Comparison of ENCODE assay signal across 30 cellular contexts in genomic region chr2:70999362-70999761, GRCh38. TPM values are rescaled to one million over a fixed set of nuclear protein-coding genes. Genes with fewer than 3 reads are reported as not detected.
DNase-seq lines count a peak whose midpoint lies in the region; ATAC-seq, FAIRE-seq and TF ChIP-seq lines count a peak whose summit lies in the region.
"Had no signal": no experiment of that assay in that cellular context is flagged by ENCODE, and none has a peak within 500 bp of the region (broad histone marks: within the 10 kb centered on the region; RNA-seq: fewer than 3 reads in every experiment).

No MANE protein-coding gene starts in this region.

- peaks cover 18 to 36% (median 31%) of the 10 kb centered on the region in 10 experiments for H3K4me1 ChIP-seq in BLaER1 treated with 17β-estradiol and CSF1 and Interleukin-3, amounts not matched to agents 10 nM and 100 nM
- H3K4me1 ChIP-seq in HepG2 (ENCODE audit: insufficient read depth, low read length), result peaks cover 61% of the 10 kb centered on the region

- DNase-seq in ELF-1 (ENCODE audit: low read depth, low spot score) (peak; percentile 1), SKM-1 treated with dmso at 0.1 percent for 144 hours (lab: John Stamatoyannopoulos, UW; ENCODE audit: unreplicated experiment) (peak; percentile 29), HepG2 (ENCODE audit: low spot score) (peak; percentile 33), NCI-H1930 (lab: John Stamatoyannopoulos, UW) (no peak), NCI-H446 treated with DMSO at 0.1 percent for 48 hours (lab: John Stamatoyannopoulos, UW) (no peak), AML-193 (lab: John Stamatoyannopoulos, UW) (no peak)
- DNase-seq: activated CD4-positive, alpha-beta T cell treated with anti-CD3 and anti-CD28 coated beads, Interleukin-2, amount 50 U/mL, for 4 hours; activated T-cell treated with anti-CD3 and anti-CD28 coated beads, Interleukin-2, amount 50 U/mL, for 4 hours; cerebellar nuclear complex; effector CD8-positive, alpha-beta T cell; GF-D8; HCEC 1CT; hippocampal formation; MG63; NCI-H146; NCI-H2171; NCI-H69; psoas muscle; stimulated activated CD4-positive, alpha-beta T cell treated with anti-CD3 and anti-CD28 coated beads, Interleukin-2, amount 100 ng/mL, for 24 hours; testis had no signal

- no peak for TF ChIP-seq RAD21 in HepG2 (CRISPR knock-in tag; IDR thresholded peaks at IDR 0.05)

- FAIRE-seq in HepG2 (lab: Jason Lieb, UNC), result no peak
- FAIRE-seq: frontal cortex, islet of Langerhans had no signal

- TF ChIP-seq EP300 in HepG2 (IDR thresholded peaks at IDR 0.05; ENCODE audit: low read depth in 2 of 2, low read length in 2 of 2) (no peak), HepG2 (CRISPR knock-in tag; IDR thresholded peaks at IDR 0.05; ENCODE audit: borderline replicate concordance) (no peak)

- no peak for TF ChIP-seq CTCF in HepG2 (CRISPR knock-in tag; IDR thresholded peaks at IDR 0.05)

- H3K27me3 ChIP-seq in BLaER1 treated with 17β-estradiol and CSF1 and Interleukin-3, amounts not matched to agents 10 nM and 100 nM, result no peaks in the 10 kb centered on the region
- H3K27me3 ChIP-seq in HepG2 (ENCODE audit: control insufficient read depth in 1 of 2, insufficient read depth in 2 of 2, low read length in 2 of 2), result peaks cover 0 to 8% of the 10 kb centered on the region in 2 experiments; a peak in 2 of 5 replicates
- H3K27me3 ChIP-seq: MG63, testis had no signal

- no peak overlapping the region for H3K4me3 ChIP-seq in BLaER1 treated with 17β-estradiol and CSF1 and Interleukin-3, amounts not matched to agents 10 nM and 100 nM
- H3K4me3 ChIP-seq in HepG2 (replicated peaks in 1 of 3; ENCODE audit: insufficient read depth in 1 of 3, low read depth in 2 of 3, low read length in 3 of 3), result peak overlapping the region; percentile 15 to 50 (median 35); a peak in 5 of 6 replicates
- H3K4me3 ChIP-seq: MG63, psoas muscle, testis had no signal

- H3K9ac ChIP-seq in BLaER1 treated with 17β-estradiol and CSF1 and Interleukin-3, amounts not matched to agents 10 nM and 100 nM, result no peak overlapping the region
- H3K9ac ChIP-seq in HepG2 (ENCODE audit: insufficient read depth, low read depth, low read length), result peak overlapping the region; percentile 32; the same call in 1 of the 2 replicates

- no TSS peak for BruUV-seq in HepG2 (replicated peaks; lab: Mats Ljungman, UMichigan)

- H3K9me3 ChIP-seq in BLaER1 treated with 17β-estradiol and CSF1 and Interleukin-3, amounts not matched to agents 10 nM and 100 nM (replicated peaks in 1 of 11), result no peaks in the 10 kb centered on the region
- no peaks in the 10 kb centered on the region for H3K9me3 ChIP-seq in HepG2 (ENCODE audit: low read length)
- H3K9me3 ChIP-seq: MG63, psoas muscle, testis had no signal

- in situ Hi-C loops in HepG2 (cut with HindIII; ENCODE audit: extremely low pct_ligation_motif_present, low pct_unique_long_range_greater_than_20kb), result no loop called here

- CTCF ChIA-PET in HepG2 (lab: Yijun Ruan, JAX; ENCODE audit: low intra/inter-chr PET ratio, low total read pairs), result interaction anchor here (1.0 kb wide), 1 partner anchor 128 kb away, joined by 3 read pairs; no protein-coding TSS in a partner anchor

- H3K36me3 ChIP-seq in BLaER1 treated with 17β-estradiol and CSF1 and Interleukin-3, amounts not matched to agents 10 nM and 100 nM, result no peaks in the 10 kb centered on the region
- H3K36me3 ChIP-seq in HepG2 (replicated peaks in 1 of 2; ENCODE audit: control insufficient read depth in 1 of 2, insufficient read depth in 2 of 2, low read length in 2 of 2), result no peaks in the 10 kb centered on the region
- H3K36me3 ChIP-seq: MG63 had no signal

- intact Hi-C loops in HepG2 (cut with micrococcal nuclease; ENCODE audit: unreplicated experiment), result no loop called here

- ATAC-seq in HepG2, result no peak
- ATAC-seq: activated naive CD4-positive, alpha-beta T cell treated with anti-CD3 and anti-CD28 coated beads, Interleukin-2, amount 50 U/mL, for 72 hours; activated T-cell treated with anti-CD3 and anti-CD28 coated beads, Interleukin-2, amount 50 U/mL, for 4 hours; esophagus mucosa; psoas muscle; Right ventricle myocardium inferior; stimulated activated effector memory CD8-positive, alpha-beta T cell treated with anti-CD3 and anti-CD28 coated beads, Interleukin-12 subunit alpha, Interleukin-12 subunit beta, amount 100 ng/mL, for 72 hours had no signal

- no peak for TF ChIP-seq POLR2A in HepG2 (IDR thresholded peaks at IDR 0.05; ENCODE audit: insufficient read depth in 1 of 2, low read depth in 2 of 2, low read length in 2 of 2)

- peak overlapping the region in 7 of 11 experiments; percentile 4 to 59 (median 38); a peak in 11 of 22 replicates for H3K4me2 ChIP-seq in BLaER1 treated with 17β-estradiol and CSF1 and Interleukin-3, amounts not matched to agents 10 nM and 100 nM
- peak overlapping the region; percentile 99 for H3K4me2 ChIP-seq in HepG2 (ENCODE audit: low read depth, low read length)

- peaks cover 0 to 2% (median 0%) of the 10 kb centered on the region in 11 experiments; a peak in 5 of 22 replicates for H4K20me1 ChIP-seq in BLaER1 treated with 17β-estradiol and CSF1 and Interleukin-3, amounts not matched to agents 10 nM and 100 nM
- H4K20me1 ChIP-seq in HepG2 (ENCODE audit: insufficient read depth, low read length), result no peaks in the 10 kb centered on the region

- H3K27ac ChIP-seq in BLaER1 treated with 17β-estradiol and CSF1 and Interleukin-3, amounts not matched to agents 10 nM and 100 nM, result no peak overlapping the region
- peak overlapping the region; percentile 55 for H3K27ac ChIP-seq in HepG2 (ENCODE audit: extremely low read length, insufficient read depth, low read length)
- H3K27ac ChIP-seq: psoas muscle, testis had no signal

- POLR2A ChIA-PET in HepG2 (lab: Yijun Ruan, JAX), result interaction anchor here (2.0 kb wide), 1 partner anchor 8 kb away, joined by 7 read pairs; no protein-coding TSS in a partner anchor

- peaks cover 1% of the 10 kb centered on the region for H3K79me2 ChIP-seq in HepG2 (ENCODE audit: insufficient read depth, low read length)

- 9% methylated on average over 2 of the region's 2 CpGs for WGBS in HepG2 (ENCODE audit: low lambda C conversion rate)

- peak overlapping the region; percentile 96 for H2AFZ ChIP-seq in HepG2 (ENCODE audit: low read length)

TF ChIP-seq in HepG2, 621 proteins besides CTCF, POLR2A, EP300 and RAD21 (continues in another document):
- TF ChIP-seq EZH2 (conservative IDR thresholded peaks at IDR 0.05; ENCODE audit: low read depth, low read length) (no peak), MEF2D (CRISPR knock-in tag; IDR thresholded peaks at IDR 0.05) (no peak), NR2C2 (CRISPR knock-in tag; IDR thresholded peaks at IDR 0.05; ENCODE audit: borderline replicate concordance) (peak; percentile 47; the same call in 1 of the 2 replicates), SAFB2 (CRISPR knock-in tag; IDR thresholded peaks at IDR 0.05; ENCODE audit: borderline replicate concordance, low read depth) (no peak), MIXL1 (CRISPR knock-in tag; IDR thresholded peaks at IDR 0.05) (no peak)

RNA-seq across cellular contexts. Expression of gene TEX261, which starts 4.7 kb away (rescaled TPM):
- 36.0 and 43.8 TPM in 2 replicates for total RNA-seq in HepG2 (2016; rRNA removed; fragmentation: Illumina TruSeq; extraction: Trizol)
- total RNA-seq in HepG2 (2016; cell fraction: cytosol; rRNA removed; fragmentation: Illumina TruSeq; extraction: Trizol; ENCODE audit: low read depth), result 13.1 and 17.4 TPM in 2 replicates
- total RNA-seq in HepG2 (2016; cell fraction: insoluble cytoplasmic fraction; rRNA removed; fragmentation: Illumina TruSeq; extraction: Trizol), result 32.9 and 42.2 TPM in 2 replicates
- 49.5 and 51.8 TPM in 2 replicates for total RNA-seq in HepG2 (2016; cell fraction: membrane; rRNA removed; fragmentation: Illumina TruSeq; extraction: Trizol)
- 41.0 and 45.3 TPM in 2 replicates for total RNA-seq in HepG2 (2016; cell fraction: nucleus; rRNA removed; fragmentation: Illumina TruSeq; extraction: Trizol)
- 68.7 and 78.7 TPM in 2 replicates for polyA plus RNA-seq in HepG2 (2011; rRNA removed)
- 67.6 and 76.6 TPM in 2 replicates for polyA plus RNA-seq in HepG2 (2011; cell fraction: cytosol; rRNA removed)
- 59.4 and 73.5 TPM in 2 replicates for polyA plus RNA-seq in HepG2 (2011; cell fraction: nucleus; rRNA removed)
- polyA plus RNA-seq in HepG2 (2012), result 40.8 and 51.3 TPM in 2 replicates
- polyA plus RNA-seq in HepG2 (2016; cell fraction: cytosol; fragmentation: Illumina TruSeq; extraction: Trizol; ENCODE audit: low read depth), result 25.7 and 32.7 TPM in 2 replicates
- polyA plus RNA-seq in HepG2 (2016; cell fraction: insoluble cytoplasmic fraction; fragmentation: Illumina TruSeq; extraction: Trizol; ENCODE audit: low read depth), result 52.6 and 59.2 TPM in 2 replicates
- polyA plus RNA-seq in HepG2 (2016; cell fraction: membrane; fragmentation: Illumina TruSeq; extraction: Trizol; ENCODE audit: low read depth), result 72.7 and 76.3 TPM in 2 replicates
- 82.4 and 86.0 TPM in 2 replicates for polyA plus RNA-seq in HepG2 (2016; cell fraction: nucleus; fragmentation: Illumina TruSeq; extraction: Trizol; ENCODE audit: insufficient read depth, low read depth)
- polyA minus RNA-seq in HepG2 (2011; rRNA and poly(A)+ RNA removed; ENCODE audit: low replicate concordance), result 90.8 and 137 TPM in 2 replicates
- 27.5 and 29.3 TPM in 2 replicates for polyA minus RNA-seq in HepG2 (2011; cell fraction: cytosol; rRNA and poly(A)+ RNA removed)
- 23.2 and 28.1 TPM in 2 replicates for polyA minus RNA-seq in HepG2 (2011; cell fraction: nucleus; rRNA and poly(A)+ RNA removed)

RNA-seq across cellular contexts. Expression of gene ANKRD53, which starts 20.9 kb away (rescaled TPM):
- not detected in 2 replicates for total RNA-seq in HepG2 (2016; rRNA removed; fragmentation: Illumina TruSeq; extraction: Trizol)
- total RNA-seq in HepG2 (2016; cell fraction: cytosol; rRNA removed; fragmentation: Illumina TruSeq; extraction: Trizol; ENCODE audit: low read depth), result not detected in 2 replicates
- 0.09 TPM in 1 of 2 replicates, not detected in the other for total RNA-seq in HepG2 (2016; cell fraction: insoluble cytoplasmic fraction; rRNA removed; fragmentation: Illumina TruSeq; extraction: Trizol)
- not detected in 2 replicates for total RNA-seq in HepG2 (2016; cell fraction: membrane; rRNA removed; fragmentation: Illumina TruSeq; extraction: Trizol)
- 0.66 TPM in 1 of 2 replicates, not detected in the other for total RNA-seq in HepG2 (2016; cell fraction: nucleus; rRNA removed; fragmentation: Illumina TruSeq; extraction: Trizol)
- 0.12 and 0.15 TPM in 2 replicates for polyA plus RNA-seq in HepG2 (2011; rRNA removed)
- 0.25 TPM in 1 of 2 replicates, not detected in the other for polyA plus RNA-seq in HepG2 (2011; cell fraction: cytosol; rRNA removed)
- 0.14 and 0.62 TPM in 2 replicates for polyA plus RNA-seq in HepG2 (2011; cell fraction: nucleus; rRNA removed)
- polyA plus RNA-seq in HepG2 (2012), result 0.08 TPM in 1 of 2 replicates, not detected in the other
- polyA plus RNA-seq in HepG2 (2016; cell fraction: cytosol; fragmentation: Illumina TruSeq; extraction: Trizol; ENCODE audit: low read depth), result 0.08 and 0.27 TPM in 2 replicates
- polyA plus RNA-seq in HepG2 (2016; cell fraction: insoluble cytoplasmic fraction; fragmentation: Illumina TruSeq; extraction: Trizol; ENCODE audit: low read depth), result not detected in 2 replicates
- 0.20 and 0.53 TPM in 2 replicates for polyA plus RNA-seq in HepG2 (2016; cell fraction: membrane; fragmentation: Illumina TruSeq; extraction: Trizol; ENCODE audit: low read depth)
- 0.42 and 0.69 TPM in 2 replicates for polyA plus RNA-seq in HepG2 (2016; cell fraction: nucleus; fragmentation: Illumina TruSeq; extraction: Trizol; ENCODE audit: insufficient read depth, low read depth)
- not detected in 2 replicates for polyA minus RNA-seq in HepG2 (2011; rRNA and poly(A)+ RNA removed; ENCODE audit: low replicate concordance)
- polyA minus RNA-seq in HepG2 (2011; cell fraction: cytosol; rRNA and poly(A)+ RNA removed), result not detected in 2 replicates
- not detected in 2 replicates for polyA minus RNA-seq in HepG2 (2011; cell fraction: nucleus; rRNA and poly(A)+ RNA removed)
- total RNA-seq: activated T-cell treated with anti-CD3 and anti-CD28 coated beads, Interleukin-2, amount 50 U/mL, for 4 hours; OCI-LY7 had no signal
- polyA plus RNA-seq: IgD-negative memory B cell, neural cell had no signal

Comparison
In these comparisons a context has a peak if more than half of its experiments do, and no peak if none do; other contexts are left out.
1. H3K4me3 ChIP-seq: peak in HepG2 (3 of 3); none in BLaER1 treated with 17β-estradiol and CSF1 and Interleukin-3, amounts not matched to agents 10 nM and 100 nM (0 of 10).
2. DNase-seq: peak in ELF-1 (single experiment), SKM-1 treated with dmso at 0.1 percent for 144 hours (single experiment) and HepG2 (single experiment); none in NCI-H1930 (0 of 2), NCI-H446 treated with DMSO at 0.1 percent for 48 hours (single experiment) and AML-193 (0 of 2).